ENCODE assay signal across 23 cellular contexts in genomic region chr16:2478273-2478672, GRCh38. TPM values are rescaled to one million over a fixed set of nuclear protein-coding genes. Genes with fewer than 3 reads are reported as not detected.
A peak's percentile ranks its signal among the peaks of the same experiment; 100 is the strongest.
DNase-seq lines count a peak whose midpoint lies in the region; ATAC-seq, FAIRE-seq and TF ChIP-seq lines count a peak whose summit lies in the region.
"Had no signal": no experiment of that assay in that cellular context is flagged by ENCODE, and none has a peak within 500 bp of the region (broad histone marks: within the 10 kb centered on the region; RNA-seq: fewer than 3 reads in every experiment).

No MANE protein-coding gene starts in this region.

- H3K27ac ChIP-seq in HepG2 (ENCODE audit: extremely low read length, insufficient read depth, low read length), result no peak overlapping the region
- H3K27ac ChIP-seq: A549, SK-N-MC had no signal

- H3K36me3 Mint-ChIP-seq in glutamatergic neuron (ENCODE audit: unreplicated experiment), result no peaks in the 10 kb centered on the region
- peaks cover 10% of the 10 kb centered on the region for H3K36me3 Mint-ChIP-seq in MCF 10A (ENCODE audit: insufficient read depth, unreplicated experiment)

- in situ Hi-C loops in HepG2 (cut with HindIII; ENCODE audit: extremely low pct_ligation_motif_present, low pct_unique_long_range_greater_than_20kb), result no loop called here

- H3K4me2 ChIP-seq in HepG2 (ENCODE audit: low read depth, low read length), result no peak overlapping the region
- H3K4me2 ChIP-seq: A549 had no signal

- peaks cover 14% of the 10 kb centered on the region for H3K27me3 Mint-ChIP-seq in glutamatergic neuron (ENCODE audit: unreplicated experiment)
- no peaks in the 10 kb centered on the region for H3K27me3 Mint-ChIP-seq in MCF 10A (ENCODE audit: insufficient read depth, unreplicated experiment)

- no peak overlapping the region for H2AFZ ChIP-seq in HepG2 (ENCODE audit: low read length)

- intact Hi-C loops in MCF 10A (cut with micrococcal nuclease) (no loop called here), HepG2 (cut with micrococcal nuclease; ENCODE audit: unreplicated experiment) (no loop called here)

- H3K4me3 ChIP-seq in HepG2 (replicated peaks in 1 of 3; ENCODE audit: insufficient read depth in 1 of 3, low read depth in 2 of 3, low read length in 3 of 3), result no peak overlapping the region
- H3K4me3 ChIP-seq: A549, SK-N-MC had no signal

- 93% methylated on average over 8 of the region's 8 CpGs for WGBS in HepG2 (ENCODE audit: low lambda C conversion rate)

- DNase-seq in NCI-H2227 (lab: John Stamatoyannopoulos, UW; ENCODE audit: unreplicated experiment), result peak; percentile 45
- no peak for DNase-seq in NCI-H2227 treated with DMSO at 0.1 percent for 48 hours (lab: John Stamatoyannopoulos, UW)
- DNase-seq in COR-L47 (lab: John Stamatoyannopoulos, UW), result peak; percentile 63
- DNase-seq in NCI-H69 (lab: John Stamatoyannopoulos, UW), result peak; percentile 85
- DNase-seq in glutamatergic neuron, result no peak
- DNase-seq in MCF 10A (ENCODE audit: unreplicated experiment), result no peak
- DNase-seq in HepG2 (ENCODE audit: low spot score), result no peak
- DNase-seq: CD8-positive, alpha-beta memory T cell; HFFc6; IMR-90; Kasumi-1; MM.1S; NCI-H1105 treated with DMSO at 0.1 percent for 48 hours; NCI-H187 treated with DMSO at 0.1 percent for 48 hours; NCI-H524 treated with DMSO at 0.1 percent for 48 hours; NK-92 treated with Interleukin-12 subunit alpha and Interleukin-12 subunit beta, amount 100 ng/mL, for 24 hours; SHP77 had no signal

- H3K9ac ChIP-seq in HepG2 (ENCODE audit: insufficient read depth, low read depth, low read length), result no peak overlapping the region

- peak overlapping the region; percentile 50 for H3K4me3 Mint-ChIP-seq in glutamatergic neuron (ENCODE audit: unreplicated experiment)
- H3K4me3 Mint-ChIP-seq in MCF 10A (ENCODE audit: unreplicated experiment), result no peak overlapping the region
- H3K4me3 Mint-ChIP-seq: HFFc6 had no signal

- TF ChIP-seq EP300 in HepG2 (IDR thresholded peaks at IDR 0.05; ENCODE audit: low read depth in 2 of 2, low read length in 2 of 2) (no peak), HepG2 (CRISPR knock-in tag; IDR thresholded peaks at IDR 0.05; ENCODE audit: borderline replicate concordance) (no peak)

- no peak for TF ChIP-seq POLR2A in HepG2 (IDR thresholded peaks at IDR 0.05; ENCODE audit: insufficient read depth in 1 of 2, low read depth in 2 of 2, low read length in 2 of 2)

- no peak for TF ChIP-seq RAD21 in HepG2 (CRISPR knock-in tag; IDR thresholded peaks at IDR 0.05)

- TF ChIP-seq CTCF in glutamatergic neuron (IDR thresholded peaks at IDR 0.05; ENCODE audit: partially characterized antibody, unreplicated experiment) (no peak), MCF 10A (IDR thresholded peaks at IDR 0.05; ENCODE audit: unreplicated experiment) (no peak), HepG2 (CRISPR knock-in tag; IDR thresholded peaks at IDR 0.05) (no peak)

- peaks cover 14% of the 10 kb centered on the region for H3K9me3 Mint-ChIP-seq in glutamatergic neuron (ENCODE audit: unreplicated experiment)
- H3K9me3 Mint-ChIP-seq in MCF 10A (ENCODE audit: unreplicated experiment), result no peaks in the 10 kb centered on the region
- H3K9me3 Mint-ChIP-seq: CD8-positive, alpha-beta memory T cell; HFFc6 had no signal

- H3K27me3 ChIP-seq in HepG2 (ENCODE audit: control insufficient read depth in 1 of 2, insufficient read depth in 2 of 2, low read length in 2 of 2), result no peaks in the 10 kb centered on the region

- no TSS peak for BruUV-seq in MCF 10A (replicated peaks; lab: Mats Ljungman, UMichigan)
- no TSS peak for BruUV-seq in HepG2 (replicated peaks; lab: Mats Ljungman, UMichigan)

- FAIRE-seq in HepG2 (lab: Jason Lieb, UNC), result no peak
- FAIRE-seq: A549, G401.6, H54, RCC 7860 had no signal

- POLR2A ChIA-PET in MCF 10A (lab: Yijun Ruan, JAX) (interaction anchor here (0.6 to 1.1 kb wide), 3 partner anchors 18 to 273 kb away, joined by 3 to 4 read pairs (median 3); partner anchors contain the start of genes MLST8 and TEDC2), HepG2 (lab: Yijun Ruan, JAX) (interaction anchor here (1.2 kb wide), 1 partner anchor 36 kb away, joined by 3 read pairs; the partner anchor contains the start of gene ATP6V0C)

- peaks cover 22% of the 10 kb centered on the region for H4K20me1 ChIP-seq in HepG2 (ENCODE audit: insufficient read depth, low read length)

- H3K36me3 ChIP-seq in HepG2 (replicated peaks in 1 of 2; ENCODE audit: control insufficient read depth in 1 of 2, insufficient read depth in 2 of 2, low read length in 2 of 2), result peaks cover 2 to 5% of the 10 kb centered on the region in 2 experiments; a peak in 2 of 5 replicates

- H3K9me3 ChIP-seq in HepG2 (ENCODE audit: low read length), result no peaks in the 10 kb centered on the region
- H3K9me3 ChIP-seq: A549 had no signal

- no peak for ATAC-seq in HepG2
- ATAC-seq: A549 had no signal

- H3K4me1 ChIP-seq in HepG2 (ENCODE audit: insufficient read depth, low read length), result peaks cover 63% of the 10 kb centered on the region

- H3K4me1 Mint-ChIP-seq in glutamatergic neuron (ENCODE audit: low read depth, unreplicated experiment) (peaks cover 21% of the 10 kb centered on the region), MCF 10A (ENCODE audit: insufficient read depth, unreplicated experiment) (peaks cover 13% of the 10 kb centered on the region)

- H3K27ac Mint-ChIP-seq in glutamatergic neuron (ENCODE audit: unreplicated experiment), result no peak overlapping the region
- H3K27ac Mint-ChIP-seq in MCF 10A (ENCODE audit: low read depth, unreplicated experiment), result no peak overlapping the region
- H3K27ac Mint-ChIP-seq: HFFc6 had no signal

- peaks cover 42% of the 10 kb centered on the region for H3K79me2 ChIP-seq in HepG2 (ENCODE audit: insufficient read depth, low read length)

- CTCF ChIA-PET in MCF 10A (lab: Yijun Ruan, JAX) (interaction anchor here (0.5 to 1.0 kb wide), 5 partner anchors 20 to 116 kb away, joined by 3 to 5 read pairs (median 3); no protein-coding TSS in a partner anchor), HepG2 (lab: Yijun Ruan, JAX; ENCODE audit: low intra/inter-chr PET ratio, low total read pairs) (no interaction called here)

RNA-seq across cellular contexts. Expression of gene TBC1D24, which starts 3.3 kb away (rescaled TPM):
- total RNA-seq in glutamatergic neuron (ENCODE audit: unreplicated experiment), result 58.4 TPM
- total RNA-seq in MCF 10A (2022), result 7.6 and 8.1 TPM in 2 replicates
- total RNA-seq in HepG2 (2016; rRNA removed; fragmentation: Illumina TruSeq; extraction: Trizol), result 13.7 and 17.6 TPM in 2 replicates
- total RNA-seq in HepG2 (2016; cell fraction: cytosol; rRNA removed; fragmentation: Illumina TruSeq; extraction: Trizol; ENCODE audit: low read depth), result 1.3 and 1.4 TPM in 2 replicates
- 12.6 and 15.8 TPM in 2 replicates for total RNA-seq in HepG2 (2016; cell fraction: insoluble cytoplasmic fraction; rRNA removed; fragmentation: Illumina TruSeq; extraction: Trizol)
- 4.8 and 5.7 TPM in 2 replicates for total RNA-seq in HepG2 (2016; cell fraction: membrane; rRNA removed; fragmentation: Illumina TruSeq; extraction: Trizol)
- 12.6 and 14.4 TPM in 2 replicates for total RNA-seq in HepG2 (2016; cell fraction: nucleus; rRNA removed; fragmentation: Illumina TruSeq; extraction: Trizol)
- polyA plus RNA-seq in HepG2 (2011; rRNA removed), result 7.7 and 8.4 TPM in 2 replicates
- 3.7 and 4.9 TPM in 2 replicates for polyA plus RNA-seq in HepG2 (2011; cell fraction: cytosol; rRNA removed)
- polyA plus RNA-seq in HepG2 (2011; cell fraction: nucleus; rRNA removed), result 29.9 and 35.0 TPM in 2 replicates
- 5.7 TPM in 2 replicates for polyA plus RNA-seq in HepG2 (2012)
- polyA plus RNA-seq in HepG2 (2016; cell fraction: cytosol; fragmentation: Illumina TruSeq; extraction: Trizol; ENCODE audit: low read depth), result 1.0 and 1.2 TPM in 2 replicates
- polyA plus RNA-seq in HepG2 (2016; cell fraction: insoluble cytoplasmic fraction; fragmentation: Illumina TruSeq; extraction: Trizol; ENCODE audit: low read depth), result 8.4 and 11.8 TPM in 2 replicates
- polyA plus RNA-seq in HepG2 (2016; cell fraction: membrane; fragmentation: Illumina TruSeq; extraction: Trizol; ENCODE audit: low read depth), result 2.4 and 3.2 TPM in 2 replicates
- polyA plus RNA-seq in HepG2 (2016; cell fraction: nucleus; fragmentation: Illumina TruSeq; extraction: Trizol; ENCODE audit: insufficient read depth, low read depth), result 22.4 and 24.8 TPM in 2 replicates
- polyA minus RNA-seq in HepG2 (2011; rRNA and poly(A)+ RNA removed; ENCODE audit: low replicate concordance), result 11.0 and 28.2 TPM in 2 replicates
- 9.1 and 10.4 TPM in 2 replicates for polyA minus RNA-seq in HepG2 (2011; cell fraction: cytosol; rRNA and poly(A)+ RNA removed)
- polyA minus RNA-seq in HepG2 (2011; cell fraction: nucleus; rRNA and poly(A)+ RNA removed), result 10.0 and 13.8 TPM in 2 replicates

RNA-seq across cellular contexts. Expression of gene NTN3, which starts 7.2 kb away (rescaled TPM):
- total RNA-seq in glutamatergic neuron (ENCODE audit: unreplicated experiment) (5.4 TPM), MCF 10A (2022) (not detected in 2 replicates), HepG2 (2016; rRNA removed; fragmentation: Illumina TruSeq; extraction: Trizol) (0.20 and 0.35 TPM in 2 replicates)
- total RNA-seq in HepG2 (2016; cell fraction: cytosol; rRNA removed; fragmentation: Illumina TruSeq; extraction: Trizol; ENCODE audit: low read depth), result not detected in 2 replicates
- 0.15 and 0.30 TPM in 2 replicates for total RNA-seq in HepG2 (2016; cell fraction: insoluble cytoplasmic fraction; rRNA removed; fragmentation: Illumina TruSeq; extraction: Trizol)
- 0.25 TPM in 1 of 2 replicates, not detected in the other for total RNA-seq in HepG2 (2016; cell fraction: membrane; rRNA removed; fragmentation: Illumina TruSeq; extraction: Trizol)
- total RNA-seq in HepG2 (2016; cell fraction: nucleus; rRNA removed; fragmentation: Illumina TruSeq; extraction: Trizol), result 0.19 and 0.28 TPM in 2 replicates
- polyA plus RNA-seq in HepG2 (2011; rRNA removed), result 0.09 and 0.29 TPM in 2 replicates
- polyA plus RNA-seq in HepG2 (2011; cell fraction: cytosol; rRNA removed), result 0.12 and 0.15 TPM in 2 replicates
- polyA plus RNA-seq in HepG2 (2011; cell fraction: nucleus; rRNA removed), result 0.66 and 0.79 TPM in 2 replicates
- 0.07 and 0.11 TPM in 2 replicates for polyA plus RNA-seq in HepG2 (2012)
- 0.08 TPM in 1 of 2 replicates, not detected in the other for polyA plus RNA-seq in HepG2 (2016; cell fraction: cytosol; fragmentation: Illumina TruSeq; extraction: Trizol; ENCODE audit: low read depth)
- not detected in 2 replicates for polyA plus RNA-seq in HepG2 (2016; cell fraction: insoluble cytoplasmic fraction; fragmentation: Illumina TruSeq; extraction: Trizol; ENCODE audit: low read depth)
- not detected in 2 replicates for polyA plus RNA-seq in HepG2 (2016; cell fraction: membrane; fragmentation: Illumina TruSeq; extraction: Trizol; ENCODE audit: low read depth)
- polyA plus RNA-seq in HepG2 (2016; cell fraction: nucleus; fragmentation: Illumina TruSeq; extraction: Trizol; ENCODE audit: insufficient read depth, low read depth), result 0.23 TPM in 1 of 2 replicates, not detected in the other
- polyA minus RNA-seq in HepG2 (2011; rRNA and poly(A)+ RNA removed; ENCODE audit: low replicate concordance), result 0.49 and 1.4 TPM in 2 replicates
- polyA minus RNA-seq in HepG2 (2011; cell fraction: cytosol; rRNA and poly(A)+ RNA removed), result 0.59 and 0.62 TPM in 2 replicates
- polyA minus RNA-seq in HepG2 (2011; cell fraction: nucleus; rRNA and poly(A)+ RNA removed), result 0.39 and 0.62 TPM in 2 replicates
- total RNA-seq: CD8-positive, alpha-beta memory T cell; T-helper 2 cell treated with Interferon-gamma antibody and Interleukin-4, amounts not matched to agents 100 ng/mL and 5 ng/mL, for 36 hours had no signal
- polyA plus RNA-seq: A549; CD8-positive, alpha-beta memory T cell had no signal

RNA-seq across cellular contexts. Expression of gene TEDC2, which starts 18.4 kb away (rescaled TPM):
- 21.1 TPM for total RNA-seq in glutamatergic neuron (ENCODE audit: unreplicated experiment)
- total RNA-seq in MCF 10A (2022), result 3.5 and 6.9 TPM in 2 replicates
- total RNA-seq in HepG2 (2016; rRNA removed; fragmentation: Illumina TruSeq; extraction: Trizol), result 19.7 and 24.4 TPM in 2 replicates
- 10.8 and 13.0 TPM in 2 replicates for total RNA-seq in HepG2 (2016; cell fraction: cytosol; rRNA removed; fragmentation: Illumina TruSeq; extraction: Trizol; ENCODE audit: low read depth)
- 16.5 and 23.4 TPM in 2 replicates for total RNA-seq in HepG2 (2016; cell fraction: insoluble cytoplasmic fraction; rRNA removed; fragmentation: Illumina TruSeq; extraction: Trizol)
- 18.0 and 21.4 TPM in 2 replicates for total RNA-seq in HepG2 (2016; cell fraction: membrane; rRNA removed; fragmentation: Illumina TruSeq; extraction: Trizol)
- 17.3 and 20.2 TPM in 2 replicates for total RNA-seq in HepG2 (2016; cell fraction: nucleus; rRNA removed; fragmentation: Illumina TruSeq; extraction: Trizol)
- polyA plus RNA-seq in HepG2 (2011; rRNA removed), result 5.9 and 6.2 TPM in 2 replicates
- 3.2 and 8.6 TPM in 2 replicates for polyA plus RNA-seq in HepG2 (2011; cell fraction: cytosol; rRNA removed)
- 28.4 and 38.0 TPM in 2 replicates for polyA plus RNA-seq in HepG2 (2011; cell fraction: nucleus; rRNA removed)
- polyA plus RNA-seq in HepG2 (2012), result 3.0 and 4.0 TPM in 2 replicates
- polyA plus RNA-seq in HepG2 (2016; cell fraction: cytosol; fragmentation: Illumina TruSeq; extraction: Trizol; ENCODE audit: low read depth), result 11.9 and 12.7 TPM in 2 replicates
- polyA plus RNA-seq in HepG2 (2016; cell fraction: insoluble cytoplasmic fraction; fragmentation: Illumina TruSeq; extraction: Trizol; ENCODE audit: low read depth), result 19.2 and 19.4 TPM in 2 replicates
- polyA plus RNA-seq in HepG2 (2016; cell fraction: membrane; fragmentation: Illumina TruSeq; extraction: Trizol; ENCODE audit: low read depth), result 14.6 and 18.0 TPM in 2 replicates
- polyA plus RNA-seq in HepG2 (2016; cell fraction: nucleus; fragmentation: Illumina TruSeq; extraction: Trizol; ENCODE audit: insufficient read depth, low read depth), result 38.8 and 41.0 TPM in 2 replicates
- polyA minus RNA-seq in HepG2 (2011; rRNA and poly(A)+ RNA removed; ENCODE audit: low replicate concordance), result 5.2 and 12.3 TPM in 2 replicates
- polyA minus RNA-seq in HepG2 (2011; cell fraction: cytosol; rRNA and poly(A)+ RNA removed), result 2.5 and 3.1 TPM in 2 replicates
- polyA minus RNA-seq in HepG2 (2011; cell fraction: nucleus; rRNA and poly(A)+ RNA removed), result 6.3 and 10.6 TPM in 2 replicates

RNA-seq across cellular contexts. Expression of gene ATP6V0C, which starts 35.5 kb away (rescaled TPM):
- total RNA-seq in glutamatergic neuron (ENCODE audit: unreplicated experiment) (274 TPM), MCF 10A (2022) (173 and 198 TPM in 2 replicates), HepG2 (2016; rRNA removed; fragmentation: Illumina TruSeq; extraction: Trizol) (7.2 and 10.4 TPM in 2 replicates)
- 7.6 and 9.4 TPM in 2 replicates for total RNA-seq in HepG2 (2016; cell fraction: cytosol; rRNA removed; fragmentation: Illumina TruSeq; extraction: Trizol; ENCODE audit: low read depth)
- total RNA-seq in HepG2 (2016; cell fraction: insoluble cytoplasmic fraction; rRNA removed; fragmentation: Illumina TruSeq; extraction: Trizol), result 5.7 and 10.1 TPM in 2 replicates
- 11.1 and 14.0 TPM in 2 replicates for total RNA-seq in HepG2 (2016; cell fraction: membrane; rRNA removed; fragmentation: Illumina TruSeq; extraction: Trizol)
- 13.6 and 17.3 TPM in 2 replicates for total RNA-seq in HepG2 (2016; cell fraction: nucleus; rRNA removed; fragmentation: Illumina TruSeq; extraction: Trizol)
- 20.1 and 21.1 TPM in 2 replicates for polyA plus RNA-seq in HepG2 (2011; rRNA removed)
- 29.7 and 32.0 TPM in 2 replicates for polyA plus RNA-seq in HepG2 (2011; cell fraction: cytosol; rRNA removed)
- polyA plus RNA-seq in HepG2 (2011; cell fraction: nucleus; rRNA removed), result 42.5 and 51.4 TPM in 2 replicates
- polyA plus RNA-seq in HepG2 (2012), result 133 and 154 TPM in 2 replicates
- polyA plus RNA-seq in HepG2 (2016; cell fraction: cytosol; fragmentation: Illumina TruSeq; extraction: Trizol; ENCODE audit: low read depth), result 106 and 119 TPM in 2 replicates
- polyA plus RNA-seq in HepG2 (2016; cell fraction: insoluble cytoplasmic fraction; fragmentation: Illumina TruSeq; extraction: Trizol; ENCODE audit: low read depth), result 50.3 and 60.7 TPM in 2 replicates
- 97.9 and 104 TPM in 2 replicates for polyA plus RNA-seq in HepG2 (2016; cell fraction: membrane; fragmentation: Illumina TruSeq; extraction: Trizol; ENCODE audit: low read depth)
- 168 and 190 TPM in 2 replicates for polyA plus RNA-seq in HepG2 (2016; cell fraction: nucleus; fragmentation: Illumina TruSeq; extraction: Trizol; ENCODE audit: insufficient read depth, low read depth)
- 20.0 and 29.5 TPM in 2 replicates for polyA minus RNA-seq in HepG2 (2011; rRNA and poly(A)+ RNA removed; ENCODE audit: low replicate concordance)
- polyA minus RNA-seq in HepG2 (2011; cell fraction: cytosol; rRNA and poly(A)+ RNA removed), result 52.8 and 62.5 TPM in 2 replicates
- polyA minus RNA-seq in HepG2 (2011; cell fraction: nucleus; rRNA and poly(A)+ RNA removed), result 10.4 and 11.5 TPM in 2 replicates

RNA-seq across cellular contexts. Expression of gene AMDHD2, which starts 41.9 kb away (rescaled TPM):
- total RNA-seq in glutamatergic neuron (ENCODE audit: unreplicated experiment), result 61.0 TPM
- total RNA-seq in MCF 10A (2022), result 15.8 and 26.5 TPM in 2 replicates
- 13.8 and 39.1 TPM in 2 replicates for total RNA-seq in HepG2 (2016; rRNA removed; fragmentation: Illumina TruSeq; extraction: Trizol)
- 14.4 and 16.3 TPM in 2 replicates for total RNA-seq in HepG2 (2016; cell fraction: cytosol; rRNA removed; fragmentation: Illumina TruSeq; extraction: Trizol; ENCODE audit: low read depth)
- total RNA-seq in HepG2 (2016; cell fraction: insoluble cytoplasmic fraction; rRNA removed; fragmentation: Illumina TruSeq; extraction: Trizol), result 15.5 and 37.7 TPM in 2 replicates
- 11.4 and 12.8 TPM in 2 replicates for total RNA-seq in HepG2 (2016; cell fraction: membrane; rRNA removed; fragmentation: Illumina TruSeq; extraction: Trizol)
- total RNA-seq in HepG2 (2016; cell fraction: nucleus; rRNA removed; fragmentation: Illumina TruSeq; extraction: Trizol), result 56.5 and 57.9 TPM in 2 replicates
- polyA plus RNA-seq in HepG2 (2011; rRNA removed), result 33.5 and 51.3 TPM in 2 replicates
- polyA plus RNA-seq in HepG2 (2011; cell fraction: cytosol; rRNA removed), result 12.9 and 24.3 TPM in 2 replicates
- polyA plus RNA-seq in HepG2 (2011; cell fraction: nucleus; rRNA removed), result 624 and 803 TPM in 2 replicates
- 30.1 and 34.2 TPM in 2 replicates for polyA plus RNA-seq in HepG2 (2012)
- 5.3 and 8.4 TPM in 2 replicates for polyA plus RNA-seq in HepG2 (2016; cell fraction: cytosol; fragmentation: Illumina TruSeq; extraction: Trizol; ENCODE audit: low read depth)
- 11.9 and 12.8 TPM in 2 replicates for polyA plus RNA-seq in HepG2 (2016; cell fraction: insoluble cytoplasmic fraction; fragmentation: Illumina TruSeq; extraction: Trizol; ENCODE audit: low read depth)
- 7.2 and 9.8 TPM in 2 replicates for polyA plus RNA-seq in HepG2 (2016; cell fraction: membrane; fragmentation: Illumina TruSeq; extraction: Trizol; ENCODE audit: low read depth)
- 125 and 129 TPM in 2 replicates for polyA plus RNA-seq in HepG2 (2016; cell fraction: nucleus; fragmentation: Illumina TruSeq; extraction: Trizol; ENCODE audit: insufficient read depth, low read depth)
- polyA minus RNA-seq in HepG2 (2011; rRNA and poly(A)+ RNA removed; ENCODE audit: low replicate concordance), result 20.8 and 63.2 TPM in 2 replicates
- polyA minus RNA-seq in HepG2 (2011; cell fraction: cytosol; rRNA and poly(A)+ RNA removed), result 11.8 and 13.7 TPM in 2 replicates
- polyA minus RNA-seq in HepG2 (2011; cell fraction: nucleus; rRNA and poly(A)+ RNA removed), result 81.2 and 102 TPM in 2 replicates

Comparison
In these comparisons a context has a peak if more than half of its experiments do, and no peak if none do; other contexts are left out.
1. DNase-seq: peak in NCI-H2227 (single experiment), COR-L47 (single experiment) and NCI-H69 (single experiment); none in NCI-H2227 treated with DMSO at 0.1 percent for 48 hours (single experiment), glutamatergic neuron (single experiment), MCF 10A (single experiment) and HepG2 (single experiment).